ENCODE assay signal across 35 cellular contexts in genomic region chr1:56965191-56965590, GRCh38. TPM values are rescaled to one million over a fixed set of nuclear protein-coding genes. Genes with fewer than 3 reads are reported as not detected.
"Had no signal": no experiment of that assay in that cellular context is flagged by ENCODE, and none has a peak within 500 bp of the region (broad histone marks: within the 10 kb centered on the region; RNA-seq: fewer than 3 reads in every experiment).

No MANE protein-coding gene starts in this region.

- ATAC-seq: activated CD4-positive, alpha-beta T cell treated with anti-CD3 and anti-CD28 coated beads for 36 hours; activated CD8-positive, alpha-beta memory T cell treated with anti-CD3 and anti-CD28 coated beads, Interleukin-2, amount 10 ng/mL, durations not matched to agents 7 days and 5 days; activated CD8-positive, alpha-beta T cell treated with anti-CD3 and anti-CD28 coated beads, Interleukin-2, amount 10 ng/mL, durations not matched to agents 7 days and 5 days; activated naive CD8-positive, alpha-beta T cell treated with anti-CD3 and anti-CD28 coated beads, Interleukin-2, amount 50 U/mL, for 24 hours; body of pancreas; effector memory CD8-positive, alpha-beta T cell; foreskin keratinocyte; gastrocnemius medialis had no signal

- H3K27ac ChIP-seq: adrenal gland, body of pancreas, esophagus muscularis mucosa, foreskin keratinocyte, gastrocnemius medialis had no signal

- H3K27me3 Mint-ChIP-seq: activated CD4-positive, alpha-beta memory T cell treated with anti-CD3 and anti-CD28 coated beads for 36 hours; activated CD4-positive, alpha-beta T cell treated with anti-CD3 and anti-CD28 coated beads, Interleukin-2, amount 10 ng/mL, durations not matched to agents 24 days and 14 days; activated CD8-positive, alpha-beta memory T cell treated with anti-CD3 and anti-CD28 coated beads, Interleukin-2, amount 10 ng/mL, durations not matched to agents 7 days and 5 days had no signal

- H3K9me3 ChIP-seq: adrenal gland, body of pancreas, esophagus muscularis mucosa, gastrocnemius medialis had no signal

- H3K36me3 ChIP-seq: adrenal gland, esophagus muscularis mucosa, gastrocnemius medialis had no signal

- H3K4me1 Mint-ChIP-seq: activated CD4-positive, alpha-beta T cell treated with anti-CD3 and anti-CD28 coated beads for 36 hours; activated CD4-positive, alpha-beta T cell treated with anti-CD3 and anti-CD28 coated beads, Interleukin-2, amount 10 ng/mL, durations not matched to agents 24 days and 14 days; activated CD8-positive, alpha-beta memory T cell treated with anti-CD3 and anti-CD28 coated beads, Interleukin-2, amount 10 ng/mL, durations not matched to agents 7 days and 5 days; activated naive CD4-positive, alpha-beta T cell treated with anti-CD3 and anti-CD28 coated beads, Interleukin-2, amount 50 U/mL, for 24 hours; activated naive CD8-positive, alpha-beta T cell treated with anti-CD3 and anti-CD28 coated beads for 36 hours; activated naive CD8-positive, alpha-beta T cell treated with anti-CD3 and anti-CD28 coated beads, Interleukin-2, amount 50 U/mL, for 24 hours had no signal

- H3K4me3 Mint-ChIP-seq: activated CD4-positive, alpha-beta memory T cell treated with anti-CD3 and anti-CD28 coated beads for 36 hours; activated CD4-positive, alpha-beta T cell treated with anti-CD3 and anti-CD28 coated beads for 36 hours; activated CD4-positive, alpha-beta T cell treated with anti-CD3 and anti-CD28 coated beads, Interleukin-2, amount 10 ng/mL, durations not matched to agents 24 days and 14 days; activated CD8-positive, alpha-beta memory T cell treated with anti-CD3 and anti-CD28 coated beads, Interleukin-2, amount 10 ng/mL, durations not matched to agents 7 days and 5 days; activated CD8-positive, alpha-beta T cell treated with anti-CD3 and anti-CD28 coated beads, Interleukin-2, amount 10 ng/mL, durations not matched to agents 7 days and 5 days; activated naive CD4-positive, alpha-beta T cell treated with anti-CD3 and anti-CD28 coated beads for 36 hours; activated naive CD4-positive, alpha-beta T cell treated with anti-CD3 and anti-CD28 coated beads, Interleukin-2, amount 50 U/mL, for 24 hours; activated naive CD8-positive, alpha-beta T cell treated with anti-CD3 and anti-CD28 coated beads for 36 hours; activated naive CD8-positive, alpha-beta T cell treated with anti-CD3 and anti-CD28 coated beads, Interleukin-2, amount 50 U/mL, for 24 hours; activated T-helper 1 cell treated with anti-CD3 and anti-CD28 coated beads, Interleukin-12 subunit alpha, Interleukin-12 subunit beta, Interleukin-2, Interleukin-4 antibody, amounts not matched to agents 30 ng/mL and 10 ng/mL and 1 ng/mL, durations not matched to agents 14 hours and 24 hours and 36 hours; effector memory CD8-positive, alpha-beta T cell had no signal

- FAIRE-seq: colon had no signal

- H3K4me3 ChIP-seq: adrenal gland, body of pancreas, esophagus muscularis mucosa, gastrocnemius medialis had no signal

- H3K36me3 Mint-ChIP-seq: activated CD4-positive, alpha-beta memory T cell treated with anti-CD3 and anti-CD28 coated beads for 36 hours; activated CD8-positive, alpha-beta memory T cell treated with anti-CD3 and anti-CD28 coated beads, Interleukin-2, amount 10 ng/mL, durations not matched to agents 7 days and 5 days; activated naive CD4-positive, alpha-beta T cell treated with anti-CD3 and anti-CD28 coated beads, Interleukin-2, amount 50 U/mL, for 24 hours; activated naive CD8-positive, alpha-beta T cell treated with anti-CD3 and anti-CD28 coated beads for 36 hours had no signal

- H3K9me3 Mint-ChIP-seq: activated CD4-positive, alpha-beta memory T cell treated with anti-CD3 and anti-CD28 coated beads for 36 hours; activated CD4-positive, alpha-beta T cell treated with anti-CD3 and anti-CD28 coated beads, Interleukin-2, amount 10 ng/mL, durations not matched to agents 24 days and 14 days; activated naive CD8-positive, alpha-beta T cell treated with anti-CD3 and anti-CD28 coated beads for 36 hours; activated T-helper 2 cell treated with anti-CD3 and anti-CD28 coated beads, Interferon-gamma antibody, Interleukin-2, Interleukin-4, amounts not matched to agents 10 μg/mL and 5 μg/mL and 100 μg/mL, durations not matched to agents 14 hours and 24 hours and 36 hours had no signal

- H3K27me3 ChIP-seq: adrenal gland, body of pancreas, esophagus muscularis mucosa, foreskin keratinocyte, gastrocnemius medialis had no signal

- DNase-seq: activated CD4-positive, alpha-beta memory T cell treated with anti-CD3 and anti-CD28 coated beads for 36 hours; activated CD4-positive, alpha-beta T cell treated with anti-CD3 and anti-CD28 coated beads for 36 hours; activated CD4-positive, alpha-beta T cell treated with anti-CD3 and anti-CD28 coated beads, Interleukin-2, amount 10 ng/mL, durations not matched to agents 24 days and 14 days; activated CD4-positive, CD25-positive, alpha-beta regulatory T cell; activated CD4-positive, CD25-positive, alpha-beta regulatory T cell treated with anti-CD3 and anti-CD28 coated beads, Interleukin-2, amount 50 U/mL, for 72 hours; activated CD8-positive, alpha-beta memory T cell treated with anti-CD3 and anti-CD28 coated beads, Interleukin-2, amount 10 ng/mL, durations not matched to agents 7 days and 5 days; activated CD8-positive, alpha-beta memory T cell treated with anti-CD3 and anti-CD28 coated beads, Interleukin-2, amount 50 U/mL, for 4 hours; activated CD8-positive, alpha-beta T cell treated with anti-CD3 and anti-CD28 coated beads, Interleukin-2, amount 10 ng/mL, durations not matched to agents 7 days and 5 days; activated effector memory CD4-positive, alpha-beta T cell treated with anti-CD3 and anti-CD28 coated beads, Interleukin-2, amount 50 U/mL, for 16 hours; activated naive CD4-positive, alpha-beta T cell treated with anti-CD3 and anti-CD28 coated beads for 36 hours; activated naive CD8-positive, alpha-beta T cell treated with anti-CD3 and anti-CD28 coated beads for 36 hours; activated naive CD8-positive, alpha-beta T cell treated with anti-CD3 and anti-CD28 coated beads, Interleukin-2, amount 50 U/mL, for 24 hours; activated T-cell treated with anti-CD3 and anti-CD28 coated beads, Interleukin-2, amount 50 U/mL, for 1 hour; activated T-cell treated with anti-CD3 and anti-CD28 coated beads, Interleukin-2, amount 50 U/mL, for 48 hours; adrenal gland; amygdala; aorta; body of pancreas; caudate nucleus; cortex of kidney; dermis blood vessel endothelial cell; effector CD4-positive, alpha-beta T cell; effector memory CD8-positive, alpha-beta T cell; erythroblast; foreskin keratinocyte; gastrocnemius medialis; T-helper 2 cell had no signal

- H3K27ac Mint-ChIP-seq: activated CD4-positive, alpha-beta memory T cell treated with anti-CD3 and anti-CD28 coated beads for 36 hours; activated CD4-positive, alpha-beta T cell treated with anti-CD3 and anti-CD28 coated beads for 36 hours; activated CD4-positive, alpha-beta T cell treated with anti-CD3 and anti-CD28 coated beads, Interleukin-2, amount 10 ng/mL, durations not matched to agents 24 days and 14 days; activated CD8-positive, alpha-beta memory T cell treated with anti-CD3 and anti-CD28 coated beads, Interleukin-2, amount 10 ng/mL, durations not matched to agents 7 days and 5 days; activated CD8-positive, alpha-beta T cell treated with anti-CD3 and anti-CD28 coated beads, Interleukin-2, amount 10 ng/mL, durations not matched to agents 7 days and 5 days; activated naive CD4-positive, alpha-beta T cell treated with anti-CD3 and anti-CD28 coated beads for 36 hours; activated naive CD4-positive, alpha-beta T cell treated with anti-CD3 and anti-CD28 coated beads, Interleukin-2, amount 50 U/mL, for 24 hours; activated naive CD8-positive, alpha-beta T cell treated with anti-CD3 and anti-CD28 coated beads for 36 hours; activated naive CD8-positive, alpha-beta T cell treated with anti-CD3 and anti-CD28 coated beads, Interleukin-2, amount 50 U/mL, for 24 hours; activated T-helper 1 cell treated with anti-CD3 and anti-CD28 coated beads, Interleukin-12 subunit alpha, Interleukin-12 subunit beta, Interleukin-2, Interleukin-4 antibody, amounts not matched to agents 30 ng/mL and 10 ng/mL and 1 ng/mL, durations not matched to agents 14 hours and 24 hours and 36 hours; activated T-helper 2 cell treated with anti-CD3 and anti-CD28 coated beads, Interferon-gamma antibody, Interleukin-2, Interleukin-4, amounts not matched to agents 10 μg/mL and 5 μg/mL and 100 μg/mL, durations not matched to agents 14 hours and 24 hours and 36 hours; effector memory CD8-positive, alpha-beta T cell had no signal

- H3K4me1 ChIP-seq: adrenal gland, esophagus muscularis mucosa, foreskin keratinocyte, gastrocnemius medialis had no signal

RNA-seq across cellular contexts. Expression of gene C8B, which starts 0.6 kb away (rescaled TPM):
- total RNA-seq: activated CD4-positive, alpha-beta memory T cell treated with anti-CD3 and anti-CD28 coated beads for 36 hours; activated CD4-positive, alpha-beta T cell treated with anti-CD3 and anti-CD28 coated beads for 36 hours; activated CD4-positive, alpha-beta T cell treated with anti-CD3 and anti-CD28 coated beads, Interleukin-2, amount 10 ng/mL, durations not matched to agents 24 days and 14 days; activated CD8-positive, alpha-beta memory T cell treated with anti-CD3 and anti-CD28 coated beads for 36 hours; activated CD8-positive, alpha-beta memory T cell treated with anti-CD3 and anti-CD28 coated beads, Interleukin-2, amount 10 ng/mL, durations not matched to agents 7 days and 5 days; activated CD8-positive, alpha-beta T cell treated with anti-CD3 and anti-CD28 coated beads, Interleukin-2, amount 10 ng/mL, durations not matched to agents 7 days and 5 days; activated naive CD4-positive, alpha-beta T cell treated with anti-CD3 and anti-CD28 coated beads for 36 hours; activated naive CD8-positive, alpha-beta T cell treated with anti-CD3 and anti-CD28 coated beads for 36 hours; activated T-helper 1 cell treated with anti-CD3 and anti-CD28 coated beads, Interleukin-12 subunit alpha, Interleukin-12 subunit beta, Interleukin-2, Interleukin-4 antibody, amounts not matched to agents 30 ng/mL and 10 ng/mL and 1 ng/mL, durations not matched to agents 14 hours and 24 hours and 36 hours; activated T-helper 2 cell treated with anti-CD3 and anti-CD28 coated beads, Interferon-gamma antibody, Interleukin-2, Interleukin-4, amounts not matched to agents 10 μg/mL and 5 μg/mL and 100 μg/mL, durations not matched to agents 14 hours and 24 hours and 36 hours; adrenal gland; aorta; body of pancreas; chondrocyte; dermis blood vessel endothelial cell; esophagus muscularis mucosa; foreskin keratinocyte; T-helper 1 cell treated with Interleukin-12 subunit alpha and Interleukin-12 subunit beta and Interleukin-4 antibody, amounts not matched to agents 30 ng/mL and 1 ng/mL, for 36 hours had no signal
- polyA plus RNA-seq: aorta, foreskin keratinocyte had no signal
